Comparison of ENCODE assay signal across 8 cellular contexts in the genomic region with DNA sequence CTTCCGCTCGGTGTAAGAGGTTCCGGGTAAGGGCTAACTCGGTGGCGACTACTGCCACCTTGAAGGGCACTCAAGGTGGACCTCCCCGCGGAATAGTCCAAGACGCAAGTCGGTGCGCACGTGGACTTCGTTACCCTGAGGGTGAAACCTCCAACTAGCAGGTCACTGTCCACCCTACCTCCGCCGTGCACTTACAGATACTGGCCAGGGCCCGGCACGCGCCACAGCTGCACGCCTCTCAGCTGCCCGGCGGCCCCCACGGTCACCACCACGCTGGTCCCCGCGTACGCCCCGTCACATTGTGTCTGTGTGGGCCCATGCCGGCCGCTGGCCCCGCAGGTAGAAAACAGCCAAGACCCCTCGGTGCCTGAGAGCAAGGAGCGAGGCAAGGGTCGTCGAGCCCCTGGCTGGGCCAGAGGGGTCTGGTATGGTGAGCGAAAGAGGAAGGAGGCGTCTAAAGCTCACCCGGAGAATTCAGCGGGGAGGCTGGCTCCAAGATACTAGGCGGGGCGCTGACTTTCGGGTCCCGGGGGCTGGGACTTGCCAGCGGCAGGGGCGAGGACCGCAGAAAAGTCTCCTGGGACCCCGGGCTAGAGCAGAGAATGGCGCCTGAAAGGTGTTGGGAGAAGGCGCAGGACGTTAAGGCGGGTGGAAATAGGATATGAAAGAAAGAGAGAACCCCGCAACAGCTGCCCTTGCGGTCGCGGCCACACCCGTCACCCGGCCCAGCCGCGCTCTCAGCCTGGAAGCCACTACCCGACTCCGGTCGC. TPM values are rescaled to one million over a fixed set of nuclear protein-coding genes. Genes with fewer than 3 reads are reported as not detected.
A peak's percentile ranks its signal among the peaks of the same experiment; 100 is the strongest.
DNase-seq lines count a peak whose midpoint lies in the region; FAIRE-seq and TF ChIP-seq lines count a peak whose summit lies in the region.

No MANE protein-coding gene starts in this region.

- no CpG with 5 or more reads among the region's 60 CpGs for WGBS in neuronal stem cell (ENCODE audit: extremely low coverage in 2 of 2, insufficient read length in 2 of 2, insufficient replicate concordance in 1 of 2), 2 donors

- H3K18ac ChIP-seq in neuronal stem cell (ENCODE audit: low read length): peak overlapping the region; percentile 55

- H3K4me3 ChIP-seq in SJCRH30 (peak overlapping the region; percentile 57), neuronal stem cell (ENCODE audit: low read length in 2 of 2) (peak overlapping the region in 1 of 2 donors; percentile 3)

- H3K23ac ChIP-seq in neuronal stem cell (ENCODE audit: low read depth, low read length, poor library complexity): peak overlapping the region; percentile 92

- no peak overlapping the region for H4K91ac ChIP-seq in neuronal stem cell (ENCODE audit: low read depth, low read length, poor library complexity)

- peak overlapping the region; percentile 89 for H2AFZ ChIP-seq in neuronal stem cell (ENCODE audit: low read length)

- in situ Hi-C loops in ACHN (cut with HindIII; ENCODE audit: low pct_ligation_motif_present, low pct_unique_long_range_greater_than_20kb, low sequenced_read_pairs): no loop called here

- peak; percentile 62 for DNase-seq in GM19238 (ENCODE audit: insufficient read length, low spot score)
- DNase-seq in SJCRH30: peak; percentile 88 to 89
- peak; percentile 33 to 36 for DNase-seq in erythroblast (lab: John Stamatoyannopoulos, UW)
- DNase-seq in neuronal stem cell (ENCODE audit: low spot score): no peak
- no peak for DNase-seq in GOT3 (lab: John Stamatoyannopoulos, UW)
- no peak for DNase-seq in RCC 7860 (ENCODE audit: low spot score)
- DNase-seq in SHP77 treated with DMSO at 0.1 percent for 48 hours (lab: John Stamatoyannopoulos, UW): no peak
- DNase-seq in ACHN: no peak

- no peaks in the 10 kb centered on the region for H3K79me1 ChIP-seq in neuronal stem cell (ENCODE audit: low read depth, low read length)

- H2BK5ac ChIP-seq in neuronal stem cell (ENCODE audit: low read length): no peak overlapping the region

- H2BK15ac ChIP-seq in neuronal stem cell (ENCODE audit: low read length): no peak overlapping the region

- no peak overlapping the region for H2AK5ac ChIP-seq in neuronal stem cell (ENCODE audit: low read depth, low read length)

- no peak overlapping the region for H3K9ac ChIP-seq in neuronal stem cell (ENCODE audit: low read depth, low read length, poor library complexity)

- no peaks in the 10 kb centered on the region for H3K36me3 ChIP-seq in SJCRH30
- peaks cover 2 to 15% of the 10 kb centered on the region in 2 donors for H3K36me3 ChIP-seq in neuronal stem cell (replicated peaks in 1 of 2; ENCODE audit: control insufficient read depth in 2 of 2, insufficient read depth in 2 of 2, low read length in 2 of 2)

- FAIRE-seq in RCC 7860 (lab: Jason Lieb, UNC): no peak

- peak overlapping the region; percentile 65 for H3K4me2 ChIP-seq in neuronal stem cell (ENCODE audit: insufficient read depth, low read length, poor library complexity, severe bottlenecking)

- H3K4ac ChIP-seq in neuronal stem cell (ENCODE audit: low read length): no peak overlapping the region

- H4K8ac ChIP-seq in neuronal stem cell (ENCODE audit: low read depth, low read length): no peak overlapping the region

- TF ChIP-seq POLR2A in erythroblast (IDR thresholded peaks at IDR 0.05; ENCODE audit: low read length): no peak

- H3K4me1 ChIP-seq in SJCRH30 (no peaks in the 10 kb centered on the region), neuronal stem cell (ENCODE audit: control insufficient read depth in 2 of 2, insufficient read depth in 1 of 2, low read depth in 1 of 2, low read length in 2 of 2) (peaks cover 8 to 12% of the 10 kb centered on the region in 2 donors)

- H2BK120ac ChIP-seq in neuronal stem cell (ENCODE audit: low read depth, low read length): no peak overlapping the region

- H3K9me3 ChIP-seq in SJCRH30 (replicated peaks) (no peaks in the 10 kb centered on the region), neuronal stem cell (replicated peaks in 1 of 2; ENCODE audit: control insufficient read depth in 2 of 2, insufficient read depth in 1 of 2, low read depth in 1 of 2, low read length in 2 of 2) (no peaks in the 10 kb centered on the region)

- H3K27me3 ChIP-seq in SJCRH30 (no peaks in the 10 kb centered on the region), neuronal stem cell (ENCODE audit: control insufficient read depth in 3 of 3, insufficient read depth in 3 of 3, low read depth in 1 of 3, low read length in 3 of 3) (peaks cover 26 to 63% (median 55%) of the 10 kb centered on the region in 3 experiments)

- no peak overlapping the region for H2BK12ac ChIP-seq in neuronal stem cell (ENCODE audit: low read length)

- peak overlapping the region; percentile 73 for H3K27ac ChIP-seq in SJCRH30
- H3K27ac ChIP-seq in neuronal stem cell (replicated peaks; ENCODE audit: low read length): no peak overlapping the region

- H3K14ac ChIP-seq in neuronal stem cell (ENCODE audit: low read length): no peak overlapping the region

RNA-seq across cellular contexts. Expression of a gene that starts 0.9 kb away (rescaled TPM):
- total RNA-seq in SJCRH30 (2014; rRNA removed; shearing (Covaris generic)): 4.7 and 4.9 TPM in 2 replicates
- polyA plus RNA-seq in neuronal stem cell (2013, experiment 1 of 2): 0.03 TPM
- 0.06 TPM for polyA plus RNA-seq in neuronal stem cell (2013, experiment 2 of 2)

RNA-seq across cellular contexts. Expression of a gene that starts 19.0 kb away (rescaled TPM):
- 8.4 and 8.8 TPM in 2 replicates for total RNA-seq in SJCRH30 (2014; rRNA removed; shearing (Covaris generic))
- polyA plus RNA-seq in neuronal stem cell (2013, experiment 1 of 2): 0.46 TPM
- 0.47 TPM for polyA plus RNA-seq in neuronal stem cell (2013, experiment 2 of 2)

RNA-seq across cellular contexts. Expression of a gene that starts 31.4 kb away (rescaled TPM):
- total RNA-seq in SJCRH30 (2014; rRNA removed; shearing (Covaris generic)): 19.5 and 24.0 TPM in 2 replicates
- 21.6 TPM for polyA plus RNA-seq in neuronal stem cell (2013, experiment 1 of 2)
- polyA plus RNA-seq in neuronal stem cell (2013, experiment 2 of 2): 20.4 TPM

RNA-seq across cellular contexts. Expression of a gene that starts 46.3 kb away (rescaled TPM):
- 23.2 and 24.4 TPM in 2 replicates for total RNA-seq in SJCRH30 (2014; rRNA removed; shearing (Covaris generic))
- polyA plus RNA-seq in neuronal stem cell (2013, experiment 1 of 2): 121 TPM
- 118 TPM for polyA plus RNA-seq in neuronal stem cell (2013, experiment 2 of 2)

Comparison
In these comparisons a context has a peak if more than half of its experiments do, and no peak if none do; other contexts are left out.
1. DNase-seq: peak in GM19238 (single experiment), SJCRH30 (2 of 2) and erythroblast (2 of 2); none in neuronal stem cell (single experiment), GOT3 (single experiment), RCC 7860 (single experiment), SHP77 treated with DMSO at 0.1 percent for 48 hours (single experiment) and ACHN (single experiment).